ENCODE assay signal across 9 cellular contexts in genomic region chr11:69013009-69013951, GRCh38. TPM values are rescaled to one million over a fixed set of nuclear protein-coding genes. Genes with fewer than 3 reads are reported as not detected.
A peak's percentile ranks its signal among the peaks of the same experiment; 100 is the strongest.
DNase-seq lines count a peak whose midpoint lies in the region; ATAC-seq and TF ChIP-seq lines count a peak whose summit lies in the region.
"Had no signal": no experiment of that assay in that cellular context is flagged by ENCODE, and none has a peak within 500 bp of the region (broad histone marks: within the 10 kb centered on the region; RNA-seq: fewer than 3 reads in every experiment).

TSS of gene MRGPRF (minus strand) at chr11:69013246. CDS start at chr11:69009901, 3,345 bp downstream.

- TF ChIP-seq POLR2A in right lobe of liver (IDR thresholded peaks at IDR 0.05) (no peak), upper lobe of left lung (IDR thresholded peaks at IDR 0.05) (peak in 1 of 4 donors; percentile 41)

- H3K4me1 ChIP-seq in right lobe of liver (peaks cover 0 to 30% (median 14%) of the 10 kb centered on the region in 4 donors), upper lobe of left lung (peaks cover 15 to 52% (median 29%) of the 10 kb centered on the region in 4 donors)

- H3K36me3 ChIP-seq in right lobe of liver (no peaks in the 10 kb centered on the region), upper lobe of left lung (no peaks in the 10 kb centered on the region)

- peak; percentile 59 for TF ChIP-seq CTCF in choroid plexus epithelial cell (conservative IDR thresholded peaks at IDR 0.05; ENCODE audit: low read depth, low read length)
- peak; percentile 15 to 23 (median 18) for TF ChIP-seq CTCF in right lobe of liver (IDR thresholded peaks at IDR 0.05)
- peak in 5 of 6 experiments; percentile 16 to 49 (median 24) for TF ChIP-seq CTCF in upper lobe of left lung (IDR thresholded peaks at IDR 0.05)

- H3K9me3 Mint-ChIP-seq in activated CD8-positive, alpha-beta memory T cell treated with anti-CD3 and anti-CD28 coated beads, Interleukin-2, amount 10 ng/mL, durations not matched to agents 7 days and 5 days (ENCODE audit: low read depth): no peaks in the 10 kb centered on the region

- H3K4me3 Mint-ChIP-seq in activated CD8-positive, alpha-beta memory T cell treated with anti-CD3 and anti-CD28 coated beads, Interleukin-2, amount 10 ng/mL, durations not matched to agents 7 days and 5 days: no peak within 1 kb of the TSS

- H3K4me3 ChIP-seq in choroid plexus epithelial cell (ENCODE audit: low read depth, low read length) (peak within 1 kb of the TSS; percentile 49), right lobe of liver (peak within 1 kb of the TSS; percentile 27 to 43 (median 36)), upper lobe of left lung (peak within 1 kb of the TSS; percentile 23 to 49 (median 36))

- no peaks in the 10 kb centered on the region for H3K36me3 Mint-ChIP-seq in activated CD8-positive, alpha-beta memory T cell treated with anti-CD3 and anti-CD28 coated beads, Interleukin-2, amount 10 ng/mL, durations not matched to agents 7 days and 5 days

- peaks cover 15% of the 10 kb centered on the region for H3K27me3 Mint-ChIP-seq in activated CD8-positive, alpha-beta memory T cell treated with anti-CD3 and anti-CD28 coated beads, Interleukin-2, amount 10 ng/mL, durations not matched to agents 7 days and 5 days

- CTCF ChIA-PET in activated CD8-positive, alpha-beta memory T cell treated with anti-CD3 and anti-CD28 coated beads, Interleukin-2, amount 10 ng/mL, durations not matched to agents 7 days and 5 days (lab: Charles Lee): no interaction called here

- H3K27ac ChIP-seq in right lobe of liver (peak within 1 kb of the TSS; percentile 16 to 33 (median 31)), upper lobe of left lung (peak within 1 kb of the TSS; percentile 56 to 84 (median 76))

- ATAC-seq in right lobe of liver (peak in 1 of 4 donors; percentile 2), upper lobe of left lung (ENCODE audit: low FRiP score in 2 of 2) (peak; percentile 44 to 82)
- no peak for ATAC-seq in activated CD8-positive, alpha-beta memory T cell treated with anti-CD3 and anti-CD28 coated beads, Interleukin-2, amount 10 ng/mL, durations not matched to agents 7 days and 5 days

- intact Hi-C loops in right lobe of liver (cut with DNase I): no loop called here

- no peak within 1 kb of the TSS for H3K27ac Mint-ChIP-seq in activated CD8-positive, alpha-beta memory T cell treated with anti-CD3 and anti-CD28 coated beads, Interleukin-2, amount 10 ng/mL, durations not matched to agents 7 days and 5 days

- 43% methylated on average over 17 of the region's 43 CpGs for WGBS in right lobe of liver (ENCODE audit: insufficient coverage, low coverage, low lambda C conversion rate, missing lambda C conversion rate)
- WGBS in upper lobe of left lung, 2 donors: 0 to 7% methylated on average over 5 to 34 of the region's 43 CpGs

- H3K4me1 Mint-ChIP-seq in activated CD8-positive, alpha-beta memory T cell treated with anti-CD3 and anti-CD28 coated beads, Interleukin-2, amount 10 ng/mL, durations not matched to agents 7 days and 5 days: peaks cover 2% of the 10 kb centered on the region

- DNase-seq in activated CD4-positive, alpha-beta T cell treated with anti-CD3 and anti-CD28 coated beads for 48 hours: peak; percentile 17
- DNase-seq in activated CD4-positive, alpha-beta T cell treated with anti-CD3 and anti-CD28 coated beads, Interleukin-2, amount 50 U/mL, for 4 hours: no peak
- DNase-seq in choroid plexus epithelial cell (ENCODE audit: low read depth): peak; percentile 58
- peak in 2 of 3 donors; percentile 56 to 57 for DNase-seq in right lobe of liver
- DNase-seq in upper lobe of left lung: peak; percentile 51 to 91
- DNase-seq in activated CD8-positive, alpha-beta memory T cell treated with anti-CD3 and anti-CD28 coated beads, Interleukin-2, amount 10 ng/mL, durations not matched to agents 7 days and 5 days: no peak
- no peak for DNase-seq in RKO (ENCODE audit: low spot score)
- no peak for DNase-seq in NCI-H2029 (lab: John Stamatoyannopoulos, UW)
- DNase-seq: DND-41 had no signal

- H3K9me3 ChIP-seq in right lobe of liver (no peaks in the 10 kb centered on the region), upper lobe of left lung (no peaks in the 10 kb centered on the region)

- TF ChIP-seq EP300 in upper lobe of left lung (IDR thresholded peaks at IDR 0.05): no peak

- H3K27me3 ChIP-seq in right lobe of liver (no peaks in the 10 kb centered on the region), upper lobe of left lung (peaks cover 0 to 20% (median 10%) of the 10 kb centered on the region in 4 donors)

RNA-seq across cellular contexts. Expression of gene MRGPRF, which starts in this region (rescaled TPM):
- 1 to 10 TPM; 1.6 to 3.4 (median 2.0) TPM for total RNA-seq in right lobe of liver
- 10 to 100 TPM in 3 of 6 donors, 1 to 10 TPM in 3; 3.0 to 16.2 (median 10.7) TPM for total RNA-seq in upper lobe of left lung
- not detected for total RNA-seq in activated CD8-positive, alpha-beta memory T cell treated with anti-CD3 and anti-CD28 coated beads, Interleukin-2, amount 10 ng/mL, durations not matched to agents 7 days and 5 days

Comparison
In these comparisons a context has a peak if more than half of its experiments do, and no peak if none do; other contexts are left out.
1. DNase-seq: peak in activated CD4-positive, alpha-beta T cell treated with anti-CD3 and anti-CD28 coated beads for 48 hours (single experiment), choroid plexus epithelial cell (single experiment), right lobe of liver (2 of 3) and upper lobe of left lung (2 of 2); none in activated CD4-positive, alpha-beta T cell treated with anti-CD3 and anti-CD28 coated beads, Interleukin-2, amount 50 U/mL, for 4 hours (0 of 2), activated CD8-positive, alpha-beta memory T cell treated with anti-CD3 and anti-CD28 coated beads, Interleukin-2, amount 10 ng/mL, durations not matched to agents 7 days and 5 days (single experiment), RKO (single experiment) and NCI-H2029 (single experiment).
2. Peak in every context shown above with its lines, with median percentiles within 50 percentile points of each other: H3K4me3 ChIP-seq and CTCF ChIP-seq.